Comparison of ENCODE assay signal across 1 cellular context in genomic region chr3:127158614-127159221, GRCh38.
TF ChIP-seq lines count a peak whose summit lies in the region.

No MANE protein-coding gene starts in this region.

TF ChIP-seq in GM12878, 131 proteins besides CTCF, POLR2A, EP300 and RAD21 (continued from another document):
- TF ChIP-seq BCL3 (IDR thresholded peaks at IDR 0.05; ENCODE audit: borderline replicate concordance, insufficient read depth, low read depth, low read length, poor library complexity, severe bottlenecking): no peak
TF ChIP-seq in GM12878: peak in this region for 1.
